Comparison of ENCODE assay signal across 17 cellular contexts in genomic region chr2:85714841-85715240, GRCh38. TPM values are rescaled to one million over a fixed set of nuclear protein-coding genes. Genes with fewer than 3 reads are reported as not detected.
DNase-seq lines count a peak whose midpoint lies in the region; ATAC-seq lines count a peak whose summit lies in the region.
"Had no signal": no experiment of that assay in that cellular context is flagged by ENCODE, and none has a peak within 500 bp of the region (broad histone marks: within the 10 kb centered on the region; RNA-seq: fewer than 3 reads in every experiment).

No MANE protein-coding gene starts in this region.

- H3K36me3 ChIP-seq in KOPT-K1 (ENCODE audit: insufficient read depth, low read length), result no peaks in the 10 kb centered on the region
- H3K36me3 ChIP-seq: BLaER1 treated with 17β-estradiol and CSF1 and Interleukin-3, amounts not matched to agents 10 nM and 100 nM had no signal

- CTCF ChIA-PET in activated naive CD4-positive, alpha-beta T cell treated with anti-CD3 and anti-CD28 coated beads, Interleukin-2, amount 10 ng/mL, durations not matched to agents 7 days and 5 days (lab: Charles Lee), result interaction anchor here (1.1 to 3.8 kb wide), 6 partner anchors 8 to 113 kb away, joined by 3 to 19 read pairs (median 6); no protein-coding TSS in a partner anchor
- CTCF ChIA-PET in activated naive CD4-positive, alpha-beta T cell treated with anti-CD3 and anti-CD28 coated beads for 36 hours (lab: Charles Lee), result interaction anchor here (0.6 to 1.8 kb wide), 2 partner anchors 35 to 36 kb away, joined by 4 to 7 read pairs; no protein-coding TSS in a partner anchor

- peak overlapping the region; percentile 28 for H3K27ac ChIP-seq in KOPT-K1 (ENCODE audit: low read depth, low read length, poor library complexity, severe bottlenecking)
- H3K27ac ChIP-seq: BLaER1 treated with 17β-estradiol and CSF1 and Interleukin-3, amounts not matched to agents 10 nM and 100 nM had no signal

- H3K4me1 Mint-ChIP-seq in activated naive CD4-positive, alpha-beta T cell treated with anti-CD3 and anti-CD28 coated beads, Interleukin-2, amount 10 ng/mL, durations not matched to agents 7 days and 5 days, result peaks cover 40% of the 10 kb centered on the region
- H3K4me1 Mint-ChIP-seq in activated naive CD4-positive, alpha-beta T cell treated with anti-CD3 and anti-CD28 coated beads for 36 hours (ENCODE audit: low read depth), result peaks cover 5% of the 10 kb centered on the region
- peaks cover 54% of the 10 kb centered on the region for H3K4me1 Mint-ChIP-seq in activated T-helper 1 cell treated with anti-CD3 and anti-CD28 coated beads, Interleukin-12 subunit alpha, Interleukin-12 subunit beta, Interleukin-2, Interleukin-4 antibody, amounts not matched to agents 30 ng/mL and 10 ng/mL and 1 ng/mL, durations not matched to agents 14 hours and 24 hours and 36 hours (ENCODE audit: low read depth)
- H3K4me1 Mint-ChIP-seq: CD8-positive, alpha-beta memory T cell had no signal

- DNase-seq in activated naive CD4-positive, alpha-beta T cell treated with anti-CD3 and anti-CD28 coated beads, Interleukin-2, amount 10 ng/mL, durations not matched to agents 7 days and 5 days, result no peak
- DNase-seq in activated naive CD4-positive, alpha-beta T cell treated with anti-CD3 and anti-CD28 coated beads for 36 hours, result no peak
- no peak for DNase-seq in activated T-helper 1 cell treated with anti-CD3 and anti-CD28 coated beads, Interleukin-12 subunit alpha, Interleukin-12 subunit beta, Interleukin-2, Interleukin-4 antibody, amounts not matched to agents 30 ng/mL and 10 ng/mL and 1 ng/mL, durations not matched to agents 14 hours and 24 hours and 36 hours (ENCODE audit: low spot score)
- DNase-seq in NCI-H1417 treated with DMSO at 0.1 percent for 48 hours (lab: John Stamatoyannopoulos, UW), result no peak
- no peak for DNase-seq in DMS153 (lab: John Stamatoyannopoulos, UW)
- DNase-seq: CD8-positive, alpha-beta memory T cell; NCI-H187 treated with DMSO at 0.1 percent for 48 hours; NCI-H226; NCI-H524; PC-3; RPMI8226; SHP77 treated with DMSO at 0.1 percent for 48 hours had no signal

- H3K9me3 Mint-ChIP-seq in activated naive CD4-positive, alpha-beta T cell treated with anti-CD3 and anti-CD28 coated beads, Interleukin-2, amount 10 ng/mL, durations not matched to agents 7 days and 5 days, result no peaks in the 10 kb centered on the region
- no peaks in the 10 kb centered on the region for H3K9me3 Mint-ChIP-seq in activated naive CD4-positive, alpha-beta T cell treated with anti-CD3 and anti-CD28 coated beads for 36 hours
- no peaks in the 10 kb centered on the region for H3K9me3 Mint-ChIP-seq in activated T-helper 1 cell treated with anti-CD3 and anti-CD28 coated beads, Interleukin-12 subunit alpha, Interleukin-12 subunit beta, Interleukin-2, Interleukin-4 antibody, amounts not matched to agents 30 ng/mL and 10 ng/mL and 1 ng/mL, durations not matched to agents 14 hours and 24 hours and 36 hours
- H3K9me3 Mint-ChIP-seq: CD8-positive, alpha-beta memory T cell had no signal

- no peak for ATAC-seq in HG03045 (IDR thresholded peaks at IDR 0.05; ENCODE audit: unreplicated experiment)
- ATAC-seq: K562, PC-3 had no signal

- H3K27me3 Mint-ChIP-seq in activated naive CD4-positive, alpha-beta T cell treated with anti-CD3 and anti-CD28 coated beads, Interleukin-2, amount 10 ng/mL, durations not matched to agents 7 days and 5 days, result peaks cover 57% of the 10 kb centered on the region
- H3K27me3 Mint-ChIP-seq in activated naive CD4-positive, alpha-beta T cell treated with anti-CD3 and anti-CD28 coated beads for 36 hours (ENCODE audit: low read depth), result no peaks in the 10 kb centered on the region
- H3K27me3 Mint-ChIP-seq in activated T-helper 1 cell treated with anti-CD3 and anti-CD28 coated beads, Interleukin-12 subunit alpha, Interleukin-12 subunit beta, Interleukin-2, Interleukin-4 antibody, amounts not matched to agents 30 ng/mL and 10 ng/mL and 1 ng/mL, durations not matched to agents 14 hours and 24 hours and 36 hours (ENCODE audit: insufficient read depth), result no peaks in the 10 kb centered on the region

- H3K4me3 Mint-ChIP-seq in activated naive CD4-positive, alpha-beta T cell treated with anti-CD3 and anti-CD28 coated beads, Interleukin-2, amount 10 ng/mL, durations not matched to agents 7 days and 5 days, result no peak overlapping the region
- H3K4me3 Mint-ChIP-seq in activated naive CD4-positive, alpha-beta T cell treated with anti-CD3 and anti-CD28 coated beads for 36 hours, result no peak overlapping the region
- H3K4me3 Mint-ChIP-seq in activated T-helper 1 cell treated with anti-CD3 and anti-CD28 coated beads, Interleukin-12 subunit alpha, Interleukin-12 subunit beta, Interleukin-2, Interleukin-4 antibody, amounts not matched to agents 30 ng/mL and 10 ng/mL and 1 ng/mL, durations not matched to agents 14 hours and 24 hours and 36 hours, result no peak overlapping the region
- H3K4me3 Mint-ChIP-seq: CD8-positive, alpha-beta memory T cell had no signal

- H3K36me3 Mint-ChIP-seq in activated naive CD4-positive, alpha-beta T cell treated with anti-CD3 and anti-CD28 coated beads, Interleukin-2, amount 10 ng/mL, durations not matched to agents 7 days and 5 days, result no peaks in the 10 kb centered on the region
- H3K36me3 Mint-ChIP-seq in activated naive CD4-positive, alpha-beta T cell treated with anti-CD3 and anti-CD28 coated beads for 36 hours (ENCODE audit: low read depth), result no peaks in the 10 kb centered on the region
- no peaks in the 10 kb centered on the region for H3K36me3 Mint-ChIP-seq in activated T-helper 1 cell treated with anti-CD3 and anti-CD28 coated beads, Interleukin-12 subunit alpha, Interleukin-12 subunit beta, Interleukin-2, Interleukin-4 antibody, amounts not matched to agents 30 ng/mL and 10 ng/mL and 1 ng/mL, durations not matched to agents 14 hours and 24 hours and 36 hours (ENCODE audit: low read depth)
- H3K36me3 Mint-ChIP-seq: CD8-positive, alpha-beta memory T cell had no signal

- no peaks in the 10 kb centered on the region for H3K9me3 ChIP-seq in KOPT-K1 (ENCODE audit: insufficient read depth, low read length, poor library complexity, severe bottlenecking)
- H3K9me3 ChIP-seq: BLaER1 treated with 17β-estradiol and CSF1 and Interleukin-3, amounts not matched to agents 10 nM and 100 nM had no signal

- intact Hi-C loops in activated naive CD4-positive, alpha-beta T cell treated with anti-CD3 and anti-CD28 coated beads for 36 hours (cut with micrococcal nuclease), result no loop called here
- intact Hi-C loops in activated T-helper 1 cell treated with anti-CD3 and anti-CD28 coated beads, Interleukin-12 subunit alpha, Interleukin-12 subunit beta, Interleukin-2, Interleukin-4 antibody, amounts not matched to agents 30 ng/mL and 10 ng/mL and 1 ng/mL, durations not matched to agents 14 hours and 24 hours and 36 hours (cut with micrococcal nuclease), result no loop called here

- H3K27ac Mint-ChIP-seq in activated naive CD4-positive, alpha-beta T cell treated with anti-CD3 and anti-CD28 coated beads, Interleukin-2, amount 10 ng/mL, durations not matched to agents 7 days and 5 days, result peak overlapping the region; percentile 79
- no peak overlapping the region for H3K27ac Mint-ChIP-seq in activated naive CD4-positive, alpha-beta T cell treated with anti-CD3 and anti-CD28 coated beads for 36 hours
- H3K27ac Mint-ChIP-seq in activated T-helper 1 cell treated with anti-CD3 and anti-CD28 coated beads, Interleukin-12 subunit alpha, Interleukin-12 subunit beta, Interleukin-2, Interleukin-4 antibody, amounts not matched to agents 30 ng/mL and 10 ng/mL and 1 ng/mL, durations not matched to agents 14 hours and 24 hours and 36 hours, result peak overlapping the region; percentile 67

RNA-seq across cellular contexts. Expression of gene GNLY, which starts 20.7 kb away (rescaled TPM):
- 1 to 10 TPM; 2.6 to 3.2 TPM for total RNA-seq in activated naive CD4-positive, alpha-beta T cell treated with anti-CD3 and anti-CD28 coated beads for 36 hours
- total RNA-seq in activated T-helper 1 cell treated with anti-CD3 and anti-CD28 coated beads, Interleukin-12 subunit alpha, Interleukin-12 subunit beta, Interleukin-2, Interleukin-4 antibody, amounts not matched to agents 30 ng/mL and 10 ng/mL and 1 ng/mL, durations not matched to agents 14 hours and 24 hours and 36 hours, result 141 and 152 TPM in 2 replicates
- total RNA-seq: H4, K562, PC-3 had no signal

RNA-seq across cellular contexts. Expression of gene ATOH8, which starts 39.0 kb away (rescaled TPM):
- not detected for total RNA-seq in activated naive CD4-positive, alpha-beta T cell treated with anti-CD3 and anti-CD28 coated beads for 36 hours
- 0.29 and 0.47 TPM in 2 replicates for total RNA-seq in activated T-helper 1 cell treated with anti-CD3 and anti-CD28 coated beads, Interleukin-12 subunit alpha, Interleukin-12 subunit beta, Interleukin-2, Interleukin-4 antibody, amounts not matched to agents 30 ng/mL and 10 ng/mL and 1 ng/mL, durations not matched to agents 14 hours and 24 hours and 36 hours
- total RNA-seq: CD8-positive, alpha-beta memory T cell; K562 had no signal

RNA-seq across cellular contexts. Expression of gene SFTPB, which starts 46.8 kb away (rescaled TPM):
- total RNA-seq in activated naive CD4-positive, alpha-beta T cell treated with anti-CD3 and anti-CD28 coated beads for 36 hours, result not detected
- not detected in 2 replicates for total RNA-seq in activated T-helper 1 cell treated with anti-CD3 and anti-CD28 coated beads, Interleukin-12 subunit alpha, Interleukin-12 subunit beta, Interleukin-2, Interleukin-4 antibody, amounts not matched to agents 30 ng/mL and 10 ng/mL and 1 ng/mL, durations not matched to agents 14 hours and 24 hours and 36 hours
- total RNA-seq: CD8-positive, alpha-beta memory T cell; H4; PC-3 had no signal

Comparison
In these comparisons a context has a peak if more than half of its experiments do, and no peak if none do; other contexts are left out.
1. RNA of gene GNLY, which starts 20.7 kb away (total RNA-seq): 141 to 152 TPM in activated T-helper 1 cell treated with anti-CD3 and anti-CD28 coated beads, Interleukin-12 subunit alpha, Interleukin-12 subunit beta, Interleukin-2, Interleukin-4 antibody, amounts not matched to agents 30 ng/mL and 10 ng/mL and 1 ng/mL, durations not matched to agents 14 hours and 24 hours and 36 hours; 2.6 to 3.2 TPM in activated naive CD4-positive, alpha-beta T cell treated with anti-CD3 and anti-CD28 coated beads for 36 hours; every median in the first group is over 10 times any median in the second.